3 cellular contexts compared by ENCODE assay signal in the genomic region with DNA sequence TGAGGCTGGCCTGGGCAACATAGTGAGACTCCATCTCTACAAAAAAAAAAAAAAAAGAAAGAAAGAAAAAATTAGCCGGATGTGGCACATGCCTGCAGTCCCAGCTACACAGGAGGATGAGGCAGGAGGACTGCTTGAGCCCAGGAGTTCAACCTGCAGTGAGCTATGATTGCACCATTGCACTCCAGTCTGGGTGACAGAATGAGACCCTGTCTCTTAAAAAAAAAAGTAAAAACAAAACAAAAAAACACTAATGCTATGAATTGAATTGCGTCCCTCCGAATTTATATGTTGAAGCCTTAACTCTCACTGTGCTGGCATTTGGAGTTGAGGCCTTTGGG.
TF ChIP-seq lines count a peak whose summit lies in the region.

No MANE protein-coding gene starts in this region.

TF ChIP-seq in GM23338, 12 proteins besides CTCF, POLR2A, EP300 and RAD21 (continues in another document):
- TF ChIP-seq POLR2AphosphoS5 (IDR thresholded peaks at IDR 0.05; ENCODE audit: low read depth): no peak
- no peak for TF ChIP-seq ZNF331 (CRISPR knock-in tag; IDR thresholded peaks at IDR 0.05; ENCODE audit: low read depth)
- TF ChIP-seq, protein P1, sequence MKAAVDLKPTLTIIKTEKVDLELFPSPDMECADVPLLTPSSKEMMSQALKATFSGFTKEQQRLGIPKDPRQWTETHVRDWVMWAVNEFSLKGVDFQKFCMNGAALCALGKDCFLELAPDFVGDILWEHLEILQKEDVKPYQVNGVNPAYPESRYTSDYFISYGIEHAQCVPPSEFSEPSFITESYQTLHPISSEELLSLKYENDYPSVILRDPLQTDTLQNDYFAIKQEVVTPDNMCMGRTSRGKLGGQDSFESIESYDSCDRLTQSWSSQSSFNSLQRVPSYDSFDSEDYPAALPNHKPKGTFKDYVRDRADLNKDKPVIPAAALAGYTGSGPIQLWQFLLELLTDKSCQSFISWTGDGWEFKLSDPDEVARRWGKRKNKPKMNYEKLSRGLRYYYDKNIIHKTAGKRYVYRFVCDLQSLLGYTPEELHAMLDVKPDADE (IDR thresholded peaks at IDR 0.05): no peak
- no peak for TF ChIP-seq CREB1 (CRISPR knock-in tag; IDR thresholded peaks at IDR 0.05; ENCODE audit: low read depth)
- TF ChIP-seq EZH2phosphoT487 (IDR thresholded peaks at IDR 0.05; ENCODE audit: unreplicated experiment): no peak
- no peak for TF ChIP-seq ZNF114 (CRISPR knock-in tag; IDR thresholded peaks at IDR 0.05)
- no peak for TF ChIP-seq EZH2 (IDR thresholded peaks at IDR 0.05; ENCODE audit: low read depth, unreplicated experiment)
- TF ChIP-seq JUNB (IDR thresholded peaks at IDR 0.05; ENCODE audit: unreplicated experiment): no peak

TF ChIP-seq in HEK293T, 16 proteins besides CTCF, POLR2A, EP300 and RAD21:
- no peak for TF ChIP-seq SUZ12 (IDR thresholded peaks at IDR 0.05)
- TF ChIP-seq, protein P2, sequence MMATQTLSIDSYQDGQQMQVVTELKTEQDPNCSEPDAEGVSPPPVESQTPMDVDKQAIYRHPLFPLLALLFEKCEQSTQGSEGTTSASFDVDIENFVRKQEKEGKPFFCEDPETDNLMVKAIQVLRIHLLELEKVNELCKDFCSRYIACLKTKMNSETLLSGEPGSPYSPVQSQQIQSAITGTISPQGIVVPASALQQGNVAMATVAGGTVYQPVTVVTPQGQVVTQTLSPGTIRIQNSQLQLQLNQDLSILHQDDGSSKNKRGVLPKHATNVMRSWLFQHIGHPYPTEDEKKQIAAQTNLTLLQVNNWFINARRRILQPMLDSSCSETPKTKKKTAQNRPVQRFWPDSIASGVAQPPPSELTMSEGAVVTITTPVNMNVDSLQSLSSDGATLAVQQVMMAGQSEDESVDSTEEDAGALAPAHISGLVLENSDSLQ (IDR thresholded peaks at IDR 0.05): no peak
- TF ChIP-seq NFRKB (IDR thresholded peaks at IDR 0.05): no peak
- TF ChIP-seq LEF1 (IDR thresholded peaks at IDR 0.05; ENCODE audit: borderline replicate concordance): no peak
- TF ChIP-seq HDGF (IDR thresholded peaks at IDR 0.05; ENCODE audit: borderline replicate concordance): no peak
- no peak for TF ChIP-seq ARNT (IDR thresholded peaks at IDR 0.05)
- TF ChIP-seq FOXM1 (IDR thresholded peaks at IDR 0.05; ENCODE audit: borderline replicate concordance): no peak
- no peak for TF ChIP-seq BHLHE40 (IDR thresholded peaks at IDR 0.05; ENCODE audit: borderline replicate concordance)
- TF ChIP-seq FOXK2 (IDR thresholded peaks at IDR 0.05): no peak
- no peak for TF ChIP-seq CTBP1 (IDR thresholded peaks at IDR 0.05; ENCODE audit: borderline replicate concordance)
- no peak for TF ChIP-seq L3MBTL2 (conservative IDR thresholded peaks at IDR 0.05)
- no peak for TF ChIP-seq TARDBP (IDR thresholded peaks at IDR 0.05)
- no peak for TF ChIP-seq ELF4 (IDR thresholded peaks at IDR 0.05)
- no peak for TF ChIP-seq ZNF384 (IDR thresholded peaks at IDR 0.05)
- no peak for TF ChIP-seq FOXA1 (IDR thresholded peaks at IDR 0.05)
- no peak for TF ChIP-seq SP1 (IDR thresholded peaks at IDR 0.05)
TF ChIP-seq in HEK293T: peak in this region for 0.

TF ChIP-seq in SK-N-SH, 30 proteins besides CTCF, POLR2A, EP300 and RAD21:
- TF ChIP-seq SMC3 (IDR thresholded peaks at IDR 0.05; ENCODE audit: low read depth, low read length): no peak
- TF ChIP-seq, protein P3, sequence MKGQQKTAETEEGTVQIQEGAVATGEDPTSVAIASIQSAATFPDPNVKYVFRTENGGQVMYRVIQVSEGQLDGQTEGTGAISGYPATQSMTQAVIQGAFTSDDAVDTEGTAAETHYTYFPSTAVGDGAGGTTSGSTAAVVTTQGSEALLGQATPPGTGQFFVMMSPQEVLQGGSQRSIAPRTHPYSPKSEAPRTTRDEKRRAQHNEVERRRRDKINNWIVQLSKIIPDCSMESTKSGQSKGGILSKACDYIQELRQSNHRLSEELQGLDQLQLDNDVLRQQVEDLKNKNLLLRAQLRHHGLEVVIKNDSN (IDR thresholded peaks at IDR 0.05; ENCODE audit: borderline replicate concordance, low read depth): no peak
- no peak for TF ChIP-seq FOSL2 (IDR thresholded peaks at IDR 0.05; ENCODE audit: borderline replicate concordance, low read depth)
- no peak for TF ChIP-seq NFIC (IDR thresholded peaks at IDR 0.05; ENCODE audit: borderline replicate concordance)
- TF ChIP-seq, protein P4, sequence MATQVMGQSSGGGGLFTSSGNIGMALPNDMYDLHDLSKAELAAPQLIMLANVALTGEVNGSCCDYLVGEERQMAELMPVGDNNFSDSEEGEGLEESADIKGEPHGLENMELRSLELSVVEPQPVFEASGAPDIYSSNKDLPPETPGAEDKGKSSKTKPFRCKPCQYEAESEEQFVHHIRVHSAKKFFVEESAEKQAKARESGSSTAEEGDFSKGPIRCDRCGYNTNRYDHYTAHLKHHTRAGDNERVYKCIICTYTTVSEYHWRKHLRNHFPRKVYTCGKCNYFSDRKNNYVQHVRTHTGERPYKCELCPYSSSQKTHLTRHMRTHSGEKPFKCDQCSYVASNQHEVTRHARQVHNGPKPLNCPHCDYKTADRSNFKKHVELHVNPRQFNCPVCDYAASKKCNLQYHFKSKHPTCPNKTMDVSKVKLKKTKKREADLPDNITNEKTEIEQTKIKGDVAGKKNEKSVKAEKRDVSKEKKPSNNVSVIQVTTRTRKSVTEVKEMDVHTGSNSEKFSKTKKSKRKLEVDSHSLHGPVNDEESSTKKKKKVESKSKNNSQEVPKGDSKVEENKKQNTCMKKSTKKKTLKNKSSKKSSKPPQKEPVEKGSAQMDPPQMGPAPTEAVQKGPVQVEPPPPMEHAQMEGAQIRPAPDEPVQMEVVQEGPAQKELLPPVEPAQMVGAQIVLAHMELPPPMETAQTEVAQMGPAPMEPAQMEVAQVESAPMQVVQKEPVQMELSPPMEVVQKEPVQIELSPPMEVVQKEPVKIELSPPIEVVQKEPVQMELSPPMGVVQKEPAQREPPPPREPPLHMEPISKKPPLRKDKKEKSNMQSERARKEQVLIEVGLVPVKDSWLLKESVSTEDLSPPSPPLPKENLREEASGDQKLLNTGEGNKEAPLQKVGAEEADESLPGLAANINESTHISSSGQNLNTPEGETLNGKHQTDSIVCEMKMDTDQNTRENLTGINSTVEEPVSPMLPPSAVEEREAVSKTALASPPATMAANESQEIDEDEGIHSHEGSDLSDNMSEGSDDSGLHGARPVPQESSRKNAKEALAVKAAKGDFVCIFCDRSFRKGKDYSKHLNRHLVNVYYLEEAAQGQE (IDR thresholded peaks at IDR 0.05; ENCODE audit: low read depth, low read length): no peak
- TF ChIP-seq ELF1 (IDR thresholded peaks at IDR 0.05): no peak
- TF ChIP-seq, protein P5, sequence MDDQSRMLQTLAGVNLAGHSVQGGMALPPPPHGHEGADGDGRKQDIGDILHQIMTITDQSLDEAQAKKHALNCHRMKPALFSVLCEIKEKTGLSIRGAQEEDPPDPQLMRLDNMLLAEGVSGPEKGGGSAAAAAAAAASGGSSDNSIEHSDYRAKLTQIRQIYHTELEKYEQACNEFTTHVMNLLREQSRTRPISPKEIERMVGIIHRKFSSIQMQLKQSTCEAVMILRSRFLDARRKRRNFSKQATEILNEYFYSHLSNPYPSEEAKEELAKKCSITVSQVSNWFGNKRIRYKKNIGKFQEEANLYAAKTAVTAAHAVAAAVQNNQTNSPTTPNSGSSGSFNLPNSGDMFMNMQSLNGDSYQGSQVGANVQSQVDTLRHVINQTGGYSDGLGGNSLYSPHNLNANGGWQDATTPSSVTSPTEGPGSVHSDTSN (IDR thresholded peaks at IDR 0.05): no peak
- no peak for TF ChIP-seq GATA2 (CRISPR knock-in tag; IDR thresholded peaks at IDR 0.05)
TF ChIP-seq in SK-N-SH: peak in this region for 0.
